8 cellular contexts compared by ENCODE assay signal in genomic region chr19:17244618-17245534, GRCh38. TPM values are rescaled to one million over a fixed set of nuclear protein-coding genes. Genes with fewer than 3 reads are reported as not detected.
DNase-seq lines count a peak whose midpoint lies in the region; ATAC-seq, FAIRE-seq and TF ChIP-seq lines count a peak whose summit lies in the region.

No MANE protein-coding gene starts in this region.

- peak; percentile 19; the same call in 1 of the 2 replicates for TF ChIP-seq RAD21 in HepG2 (CRISPR knock-in tag; IDR thresholded peaks at IDR 0.05)

- TF ChIP-seq CTCF in astrocyte of the cerebellum (IDR thresholded peaks at IDR 0.05; ENCODE audit: low read depth, low read length, missing control alignments) (no peak), HepG2 (CRISPR knock-in tag; IDR thresholded peaks at IDR 0.05) (no peak), tibial artery (IDR thresholded peaks at IDR 0.05) (no peak)

- H3K9ac ChIP-seq in HepG2 (ENCODE audit: insufficient read depth, low read depth, low read length) = peak overlapping the region; percentile 90

- CTCF ChIA-PET in HepG2 (lab: Yijun Ruan, JAX; ENCODE audit: low intra/inter-chr PET ratio, low total read pairs) = no interaction called here

- peaks cover 44% of the 10 kb centered on the region for H3K79me2 ChIP-seq in HepG2 (ENCODE audit: insufficient read depth, low read length)

- POLR2A ChIA-PET in HepG2 (lab: Yijun Ruan, JAX) = interaction anchor here (0.8 to 9.0 kb wide), 13 partner anchors 10 to 160 kb away, joined by 3 to 178 read pairs (median 5); partner anchors contain the start of genes BABAM1, BST2, MRPL34 and OCEL1

- H3K4me1 ChIP-seq in HepG2 (ENCODE audit: insufficient read depth, low read length) (peaks cover 73% of the 10 kb centered on the region), tibial artery (peaks cover 0 to 49% (median 37%) of the 10 kb centered on the region in 4 donors)

- H3K9me3 ChIP-seq in HepG2 (ENCODE audit: low read length) (no peaks in the 10 kb centered on the region), tibial artery (no peaks in the 10 kb centered on the region)

- H3K36me3 ChIP-seq in HepG2 (replicated peaks in 1 of 2; ENCODE audit: control insufficient read depth in 1 of 2, insufficient read depth in 2 of 2, low read length in 2 of 2) (no peaks in the 10 kb centered on the region), tibial artery (peaks cover 0 to 13% (median 0%) of the 10 kb centered on the region in 3 donors)

- WGBS in HepG2 (ENCODE audit: low lambda C conversion rate) = 0% methylated on average over 1 of the region's 100 CpGs

- DNase-seq in GM03348 (ENCODE audit: low spot score) = peak; percentile 46
- no peak for DNase-seq in astrocyte of the cerebellum (ENCODE audit: low read depth)
- no peak for DNase-seq in HepG2 (ENCODE audit: low spot score)
- no peak for DNase-seq in tibial artery
- DNase-seq in ACHN = no peak
- no peak for DNase-seq in COLO829 (ENCODE audit: low spot score)

- TF ChIP-seq EP300 in HepG2 (IDR thresholded peaks at IDR 0.05; ENCODE audit: low read depth in 2 of 2, low read length in 2 of 2) = no peak
- no peak for TF ChIP-seq EP300 in HepG2 (CRISPR knock-in tag; IDR thresholded peaks at IDR 0.05; ENCODE audit: borderline replicate concordance)

- in situ Hi-C loops in astrocyte of the cerebellum (cut with HindIII; ENCODE audit: low sequenced_read_pairs) (loop anchor here (10.0 kb wide), 1 partner anchor 80 kb away; no protein-coding TSS in a partner anchor), HepG2 (cut with HindIII; ENCODE audit: extremely low pct_ligation_motif_present, low pct_unique_long_range_greater_than_20kb) (no loop called here), ACHN (cut with HindIII; ENCODE audit: low pct_ligation_motif_present, low pct_unique_long_range_greater_than_20kb, low sequenced_read_pairs) (no loop called here)

- peak overlapping the region; percentile 79 for H3K4me3 ChIP-seq in astrocyte of the cerebellum (ENCODE audit: low read depth, low read length)
- H3K4me3 ChIP-seq in HepG2 (replicated peaks in 1 of 3; ENCODE audit: insufficient read depth in 1 of 3, low read depth in 2 of 3, low read length in 3 of 3) = peak overlapping the region; percentile 87 to 92 (median 89)
- peak overlapping the region; percentile 86 to 89 for H3K4me3 ChIP-seq in tibial artery

- no TSS peak for BruUV-seq in HepG2 (replicated peaks; lab: Mats Ljungman, UMichigan)

- peaks cover 23% of the 10 kb centered on the region; the same call in 1 of the 2 replicates for H4K20me1 ChIP-seq in HepG2 (ENCODE audit: insufficient read depth, low read length)

- no peak overlapping the region for H2AFZ ChIP-seq in HepG2 (ENCODE audit: low read length)

- intact Hi-C loops in HepG2 (cut with micrococcal nuclease; ENCODE audit: unreplicated experiment) (no loop called here), tibial artery (cut with DNase I; ENCODE audit: low total_unique reads) (no loop called here)

- no peak for TF ChIP-seq POLR2A in HepG2 (IDR thresholded peaks at IDR 0.05; ENCODE audit: insufficient read depth in 1 of 2, low read depth in 2 of 2, low read length in 2 of 2)

- H3K27ac ChIP-seq in HepG2 (ENCODE audit: extremely low read length, insufficient read depth, low read length) (peak overlapping the region; percentile 95), tibial artery (peak overlapping the region; percentile 71 to 88)

- ATAC-seq in HG03432 (IDR thresholded peaks at IDR 0.05; ENCODE audit: unreplicated experiment) (peak; percentile 18), HepG2 (no peak), HG03139 (IDR thresholded peaks at IDR 0.05; ENCODE audit: unreplicated experiment) (no peak)

- H3K4me2 ChIP-seq in HepG2 (ENCODE audit: low read depth, low read length) = peak overlapping the region; percentile 99

- FAIRE-seq in HepG2 (lab: Jason Lieb, UNC) = no peak

- no peaks in the 10 kb centered on the region for H3K27me3 ChIP-seq in HepG2 (ENCODE audit: control insufficient read depth in 1 of 2, insufficient read depth in 2 of 2, low read length in 2 of 2)
- no peaks in the 10 kb centered on the region for H3K27me3 ChIP-seq in tibial artery

RNA-seq across cellular contexts. Expression of gene NR2F6, which starts 0.8 kb away (rescaled TPM):
- total RNA-seq in HepG2 (2016; rRNA removed; fragmentation: Illumina TruSeq; extraction: Trizol) = 54.1 and 72.4 TPM in 2 replicates
- total RNA-seq in HepG2 (2016; cell fraction: cytosol; rRNA removed; fragmentation: Illumina TruSeq; extraction: Trizol; ENCODE audit: low read depth) = 22.9 and 27.2 TPM in 2 replicates
- 48.8 and 69.5 TPM in 2 replicates for total RNA-seq in HepG2 (2016; cell fraction: insoluble cytoplasmic fraction; rRNA removed; fragmentation: Illumina TruSeq; extraction: Trizol)
- total RNA-seq in HepG2 (2016; cell fraction: membrane; rRNA removed; fragmentation: Illumina TruSeq; extraction: Trizol) = 61.5 and 68.4 TPM in 2 replicates
- total RNA-seq in HepG2 (2016; cell fraction: nucleus; rRNA removed; fragmentation: Illumina TruSeq; extraction: Trizol) = 29.9 and 36.5 TPM in 2 replicates
- polyA plus RNA-seq in HepG2 (2011; rRNA removed) = 30.9 and 38.5 TPM in 2 replicates
- 31.1 and 56.9 TPM in 2 replicates for polyA plus RNA-seq in HepG2 (2011; cell fraction: cytosol; rRNA removed)
- 53.5 and 56.3 TPM in 2 replicates for polyA plus RNA-seq in HepG2 (2011; cell fraction: nucleus; rRNA removed)
- polyA plus RNA-seq in HepG2 (2012) = 18.4 and 25.4 TPM in 2 replicates
- 25.2 and 25.5 TPM in 2 replicates for polyA plus RNA-seq in HepG2 (2016; cell fraction: cytosol; fragmentation: Illumina TruSeq; extraction: Trizol; ENCODE audit: low read depth)
- 59.8 and 61.8 TPM in 2 replicates for polyA plus RNA-seq in HepG2 (2016; cell fraction: insoluble cytoplasmic fraction; fragmentation: Illumina TruSeq; extraction: Trizol; ENCODE audit: low read depth)
- 50.4 and 51.1 TPM in 2 replicates for polyA plus RNA-seq in HepG2 (2016; cell fraction: membrane; fragmentation: Illumina TruSeq; extraction: Trizol; ENCODE audit: low read depth)
- polyA plus RNA-seq in HepG2 (2016; cell fraction: nucleus; fragmentation: Illumina TruSeq; extraction: Trizol; ENCODE audit: insufficient read depth, low read depth) = 66.6 and 74.0 TPM in 2 replicates
- polyA minus RNA-seq in HepG2 (2011; rRNA and poly(A)+ RNA removed; ENCODE audit: low replicate concordance) = 45.5 and 76.9 TPM in 2 replicates
- 41.1 and 47.4 TPM in 2 replicates for polyA minus RNA-seq in HepG2 (2011; cell fraction: cytosol; rRNA and poly(A)+ RNA removed)
- polyA minus RNA-seq in HepG2 (2011; cell fraction: nucleus; rRNA and poly(A)+ RNA removed) = 10.2 and 12.1 TPM in 2 replicates

RNA-seq across cellular contexts. Expression of gene OCEL1, which starts 18.9 kb away (rescaled TPM):
- total RNA-seq in HepG2 (2016; rRNA removed; fragmentation: Illumina TruSeq; extraction: Trizol) = 10.6 and 13.6 TPM in 2 replicates
- 4.8 and 7.7 TPM in 2 replicates for total RNA-seq in HepG2 (2016; cell fraction: cytosol; rRNA removed; fragmentation: Illumina TruSeq; extraction: Trizol; ENCODE audit: low read depth)
- 11.7 and 14.6 TPM in 2 replicates for total RNA-seq in HepG2 (2016; cell fraction: insoluble cytoplasmic fraction; rRNA removed; fragmentation: Illumina TruSeq; extraction: Trizol)
- total RNA-seq in HepG2 (2016; cell fraction: membrane; rRNA removed; fragmentation: Illumina TruSeq; extraction: Trizol) = 11.2 and 12.2 TPM in 2 replicates
- total RNA-seq in HepG2 (2016; cell fraction: nucleus; rRNA removed; fragmentation: Illumina TruSeq; extraction: Trizol) = 12.8 and 13.1 TPM in 2 replicates
- polyA plus RNA-seq in HepG2 (2011; rRNA removed) = 17.2 and 19.8 TPM in 2 replicates
- 21.9 and 24.8 TPM in 2 replicates for polyA plus RNA-seq in HepG2 (2011; cell fraction: cytosol; rRNA removed)
- polyA plus RNA-seq in HepG2 (2011; cell fraction: nucleus; rRNA removed) = 29.8 and 34.9 TPM in 2 replicates
- 26.4 and 27.7 TPM in 2 replicates for polyA plus RNA-seq in HepG2 (2012)
- polyA plus RNA-seq in HepG2 (2016; cell fraction: cytosol; fragmentation: Illumina TruSeq; extraction: Trizol; ENCODE audit: low read depth) = 7.6 and 9.7 TPM in 2 replicates
- 20.5 and 23.3 TPM in 2 replicates for polyA plus RNA-seq in HepG2 (2016; cell fraction: insoluble cytoplasmic fraction; fragmentation: Illumina TruSeq; extraction: Trizol; ENCODE audit: low read depth)
- polyA plus RNA-seq in HepG2 (2016; cell fraction: membrane; fragmentation: Illumina TruSeq; extraction: Trizol; ENCODE audit: low read depth) = 14.5 and 14.9 TPM in 2 replicates
- polyA plus RNA-seq in HepG2 (2016; cell fraction: nucleus; fragmentation: Illumina TruSeq; extraction: Trizol; ENCODE audit: insufficient read depth, low read depth) = 24.5 and 32.1 TPM in 2 replicates
- polyA minus RNA-seq in HepG2 (2011; rRNA and poly(A)+ RNA removed; ENCODE audit: low replicate concordance) = 8.0 and 13.7 TPM in 2 replicates
- polyA minus RNA-seq in HepG2 (2011; cell fraction: cytosol; rRNA and poly(A)+ RNA removed) = 12.6 and 14.8 TPM in 2 replicates
- 9.7 and 13.4 TPM in 2 replicates for polyA minus RNA-seq in HepG2 (2011; cell fraction: nucleus; rRNA and poly(A)+ RNA removed)

RNA-seq across cellular contexts. Expression of gene USHBP1, which starts 19.7 kb away (rescaled TPM):
- 0.13 and 0.15 TPM in 2 replicates for total RNA-seq in HepG2 (2016; rRNA removed; fragmentation: Illumina TruSeq; extraction: Trizol)
- total RNA-seq in HepG2 (2016; cell fraction: cytosol; rRNA removed; fragmentation: Illumina TruSeq; extraction: Trizol; ENCODE audit: low read depth) = 0.09 and 0.10 TPM in 2 replicates
- total RNA-seq in HepG2 (2016; cell fraction: insoluble cytoplasmic fraction; rRNA removed; fragmentation: Illumina TruSeq; extraction: Trizol) = 0.18 and 0.19 TPM in 2 replicates
- 0.06 and 0.07 TPM in 2 replicates for total RNA-seq in HepG2 (2016; cell fraction: membrane; rRNA removed; fragmentation: Illumina TruSeq; extraction: Trizol)
- 0.09 and 0.50 TPM in 2 replicates for total RNA-seq in HepG2 (2016; cell fraction: nucleus; rRNA removed; fragmentation: Illumina TruSeq; extraction: Trizol)
- 1.5 and 1.9 TPM in 2 replicates for polyA plus RNA-seq in HepG2 (2011; rRNA removed)
- polyA plus RNA-seq in HepG2 (2011; cell fraction: cytosol; rRNA removed) = 0.76 and 1.0 TPM in 2 replicates
- polyA plus RNA-seq in HepG2 (2011; cell fraction: nucleus; rRNA removed) = 7.3 and 10.3 TPM in 2 replicates
- 0.28 and 0.53 TPM in 2 replicates for polyA plus RNA-seq in HepG2 (2012)
- polyA plus RNA-seq in HepG2 (2016; cell fraction: cytosol; fragmentation: Illumina TruSeq; extraction: Trizol; ENCODE audit: low read depth) = not detected in 2 replicates
- 0.17 and 0.35 TPM in 2 replicates for polyA plus RNA-seq in HepG2 (2016; cell fraction: insoluble cytoplasmic fraction; fragmentation: Illumina TruSeq; extraction: Trizol; ENCODE audit: low read depth)
- not detected in 2 replicates for polyA plus RNA-seq in HepG2 (2016; cell fraction: membrane; fragmentation: Illumina TruSeq; extraction: Trizol; ENCODE audit: low read depth)
- polyA plus RNA-seq in HepG2 (2016; cell fraction: nucleus; fragmentation: Illumina TruSeq; extraction: Trizol; ENCODE audit: insufficient read depth, low read depth) = 0.71 and 1.1 TPM in 2 replicates
- 0.12 and 1.7 TPM in 2 replicates for polyA minus RNA-seq in HepG2 (2011; rRNA and poly(A)+ RNA removed; ENCODE audit: low replicate concordance)
- 0.35 and 0.79 TPM in 2 replicates for polyA minus RNA-seq in HepG2 (2011; cell fraction: cytosol; rRNA and poly(A)+ RNA removed)
- 2.1 TPM in 2 replicates for polyA minus RNA-seq in HepG2 (2011; cell fraction: nucleus; rRNA and poly(A)+ RNA removed)

RNA-seq across cellular contexts. Expression of gene BABAM1, which starts 22.4 kb away (rescaled TPM):
- 62.2 and 70.0 TPM in 2 replicates for total RNA-seq in HepG2 (2016; rRNA removed; fragmentation: Illumina TruSeq; extraction: Trizol)
- total RNA-seq in HepG2 (2016; cell fraction: cytosol; rRNA removed; fragmentation: Illumina TruSeq; extraction: Trizol; ENCODE audit: low read depth) = 49.6 and 50.1 TPM in 2 replicates
- total RNA-seq in HepG2 (2016; cell fraction: insoluble cytoplasmic fraction; rRNA removed; fragmentation: Illumina TruSeq; extraction: Trizol) = 66.9 and 67.7 TPM in 2 replicates
- total RNA-seq in HepG2 (2016; cell fraction: membrane; rRNA removed; fragmentation: Illumina TruSeq; extraction: Trizol) = 71.5 and 75.2 TPM in 2 replicates
- 37.2 and 48.0 TPM in 2 replicates for total RNA-seq in HepG2 (2016; cell fraction: nucleus; rRNA removed; fragmentation: Illumina TruSeq; extraction: Trizol)
- 74.5 and 82.0 TPM in 2 replicates for polyA plus RNA-seq in HepG2 (2011; rRNA removed)
- 69.8 and 85.6 TPM in 2 replicates for polyA plus RNA-seq in HepG2 (2011; cell fraction: cytosol; rRNA removed)
- 92.8 and 107 TPM in 2 replicates for polyA plus RNA-seq in HepG2 (2011; cell fraction: nucleus; rRNA removed)
- 44.2 and 51.1 TPM in 2 replicates for polyA plus RNA-seq in HepG2 (2012)
- 54.4 and 55.6 TPM in 2 replicates for polyA plus RNA-seq in HepG2 (2016; cell fraction: cytosol; fragmentation: Illumina TruSeq; extraction: Trizol; ENCODE audit: low read depth)
- 70.2 and 82.2 TPM in 2 replicates for polyA plus RNA-seq in HepG2 (2016; cell fraction: insoluble cytoplasmic fraction; fragmentation: Illumina TruSeq; extraction: Trizol; ENCODE audit: low read depth)
- polyA plus RNA-seq in HepG2 (2016; cell fraction: membrane; fragmentation: Illumina TruSeq; extraction: Trizol; ENCODE audit: low read depth) = 69.7 and 70.7 TPM in 2 replicates
- 93.5 and 101 TPM in 2 replicates for polyA plus RNA-seq in HepG2 (2016; cell fraction: nucleus; fragmentation: Illumina TruSeq; extraction: Trizol; ENCODE audit: insufficient read depth, low read depth)
- polyA minus RNA-seq in HepG2 (2011; rRNA and poly(A)+ RNA removed; ENCODE audit: low replicate concordance) = 31.9 and 92.2 TPM in 2 replicates
- polyA minus RNA-seq in HepG2 (2011; cell fraction: cytosol; rRNA and poly(A)+ RNA removed) = 15.5 and 18.6 TPM in 2 replicates
- polyA minus RNA-seq in HepG2 (2011; cell fraction: nucleus; rRNA and poly(A)+ RNA removed) = 20.5 and 25.1 TPM in 2 replicates

RNA-seq across cellular contexts. Expression of gene USE1, which starts 29.7 kb away (rescaled TPM):
- total RNA-seq in HepG2 (2016; rRNA removed; fragmentation: Illumina TruSeq; extraction: Trizol) = 9.9 and 10.3 TPM in 2 replicates
- 7.1 and 12.3 TPM in 2 replicates for total RNA-seq in HepG2 (2016; cell fraction: cytosol; rRNA removed; fragmentation: Illumina TruSeq; extraction: Trizol; ENCODE audit: low read depth)
- total RNA-seq in HepG2 (2016; cell fraction: insoluble cytoplasmic fraction; rRNA removed; fragmentation: Illumina TruSeq; extraction: Trizol) = 10.7 and 11.6 TPM in 2 replicates
- 12.0 and 15.3 TPM in 2 replicates for total RNA-seq in HepG2 (2016; cell fraction: membrane; rRNA removed; fragmentation: Illumina TruSeq; extraction: Trizol)
- total RNA-seq in HepG2 (2016; cell fraction: nucleus; rRNA removed; fragmentation: Illumina TruSeq; extraction: Trizol) = 6.2 and 7.0 TPM in 2 replicates
- polyA plus RNA-seq in HepG2 (2011; rRNA removed) = 16.3 and 17.6 TPM in 2 replicates
- polyA plus RNA-seq in HepG2 (2011; cell fraction: cytosol; rRNA removed) = 16.8 and 22.4 TPM in 2 replicates
- polyA plus RNA-seq in HepG2 (2011; cell fraction: nucleus; rRNA removed) = 10.1 and 12.6 TPM in 2 replicates
- polyA plus RNA-seq in HepG2 (2012) = 9.7 and 10.1 TPM in 2 replicates
- 24.0 and 30.1 TPM in 2 replicates for polyA plus RNA-seq in HepG2 (2016; cell fraction: cytosol; fragmentation: Illumina TruSeq; extraction: Trizol; ENCODE audit: low read depth)
- polyA plus RNA-seq in HepG2 (2016; cell fraction: insoluble cytoplasmic fraction; fragmentation: Illumina TruSeq; extraction: Trizol; ENCODE audit: low read depth) = 22.5 and 22.6 TPM in 2 replicates
- 21.6 and 24.0 TPM in 2 replicates for polyA plus RNA-seq in HepG2 (2016; cell fraction: membrane; fragmentation: Illumina TruSeq; extraction: Trizol; ENCODE audit: low read depth)
- polyA plus RNA-seq in HepG2 (2016; cell fraction: nucleus; fragmentation: Illumina TruSeq; extraction: Trizol; ENCODE audit: insufficient read depth, low read depth) = 20.5 and 25.4 TPM in 2 replicates
- polyA minus RNA-seq in HepG2 (2011; rRNA and poly(A)+ RNA removed; ENCODE audit: low replicate concordance) = 10.8 and 31.8 TPM in 2 replicates
- 5.4 and 6.4 TPM in 2 replicates for polyA minus RNA-seq in HepG2 (2011; cell fraction: cytosol; rRNA and poly(A)+ RNA removed)
- polyA minus RNA-seq in HepG2 (2011; cell fraction: nucleus; rRNA and poly(A)+ RNA removed) = 8.2 and 9.4 TPM in 2 replicates
